ENCODE assay signal across 28 cellular contexts in the genomic region with DNA sequence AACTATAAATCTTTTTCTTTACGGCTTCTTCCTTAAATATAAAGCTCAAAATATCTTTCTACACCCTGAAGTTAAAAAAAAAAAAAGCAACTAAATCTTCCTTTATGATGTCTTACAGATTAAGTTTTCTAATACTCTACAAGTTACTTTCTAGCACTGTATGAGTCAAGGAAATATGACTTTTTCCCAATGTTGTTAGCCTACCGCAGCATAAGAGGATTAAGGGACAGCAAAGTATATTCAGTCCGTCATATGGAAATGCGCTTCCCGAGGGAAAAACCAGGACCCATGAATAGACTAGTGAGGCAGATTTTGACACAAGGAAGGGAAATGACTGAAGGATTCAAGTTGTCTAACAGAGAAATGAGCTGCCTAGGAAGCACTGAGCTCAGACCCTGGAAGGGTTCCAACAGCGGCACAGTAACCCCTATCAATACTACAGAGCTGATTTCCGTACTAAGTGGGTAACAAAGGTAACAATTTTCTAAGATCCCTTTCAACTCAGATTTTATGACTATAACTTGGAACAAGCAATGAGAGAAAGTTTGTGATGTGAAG. TPM values are rescaled to one million over a fixed set of nuclear protein-coding genes. Genes with fewer than 3 reads are reported as not detected.
A peak's percentile ranks its signal among the peaks of the same experiment; 100 is the strongest.
DNase-seq lines count a peak whose midpoint lies in the region; ATAC-seq and TF ChIP-seq lines count a peak whose summit lies in the region.
"Had no signal": no experiment of that assay in that cellular context is flagged by ENCODE, and none has a peak within 500 bp of the region (broad histone marks: within the 10 kb centered on the region; RNA-seq: fewer than 3 reads in every experiment).

No MANE protein-coding gene starts in this region.

- H3K79me1 ChIP-seq in IMR-90 (ENCODE audit: low read depth in 1 of 2, low read length in 2 of 2): peaks cover 21 to 65% of the 10 kb centered on the region in 2 experiments

- peaks cover 27% of the 10 kb centered on the region for H3K9me1 ChIP-seq in IMR-90 (ENCODE audit: insufficient read depth, low read length)

- no peak overlapping the region for H2BK120ac ChIP-seq in IMR-90 (ENCODE audit: low read depth, low read length)

- H3K4me2 ChIP-seq in IMR-90 (ENCODE audit: low read depth, low read length) (no peak overlapping the region), neural progenitor cell (peak overlapping the region; percentile 22)
- H3K4me2 ChIP-seq: hepatocyte had no signal

- no peak overlapping the region for H3K14ac ChIP-seq in IMR-90 (replicated peaks; ENCODE audit: low read depth, low read length)

- TF ChIP-seq CTCF in A673 (conservative IDR thresholded peaks at IDR 0.05; ENCODE audit: low read depth, low read length) (no peak), IMR-90 (conservative IDR thresholded peaks at IDR 0.05; ENCODE audit: low read depth, low read length) (no peak), neural progenitor cell (IDR thresholded peaks at IDR 0.05) (no peak)

- DNase-seq in A673 (ENCODE audit: low spot score): peak; percentile 93
- no peak for DNase-seq in IMR-90
- peak; percentile 22 to 80 for DNase-seq in dermis microvascular lymphatic vessel endothelial cell (ENCODE audit: low read depth in 2 of 2)
- DNase-seq in neural progenitor cell (ENCODE audit: low spot score): no peak
- DNase-seq in NCI-H2171 treated with DMSO at 0.1 percent for 48 hours (lab: John Stamatoyannopoulos, UW): no peak
- DNase-seq: activated B cell treated with CpG ODN at 0.5 μM for 24 hours; activated CD4-positive, alpha-beta T cell treated with anti-CD3 and anti-CD28 coated beads, Interleukin-2, amount 50 U/mL, for 1 hour; activated CD8-positive, alpha-beta memory T cell treated with anti-CD3 and anti-CD28 coated beads, Interleukin-2, amount 10 ng/mL, durations not matched to agents 7 days and 5 days; activated naive CD4-positive, alpha-beta T cell; activated T-cell treated with anti-CD3 and anti-CD28 coated beads, Interleukin-2, amount 50 U/mL, for 72 hours; CD8-positive, alpha-beta T cell; colonic mucosa; DMS53; effector memory CD8-positive, alpha-beta T cell; Karpas-422; NCI-H1436; sigmoid colon; stimulated activated naive CD4-positive, alpha-beta T cell treated with Interleukin-2 at 50 U/mL for 16 hours had no signal

- H3K4me1 ChIP-seq in A673 (ENCODE audit: insufficient read depth, low read length, poor library complexity, severe bottlenecking) (peaks cover 34% of the 10 kb centered on the region), IMR-90 (ENCODE audit: control insufficient read depth, insufficient read depth, low read length) (peaks cover 11% of the 10 kb centered on the region), neural progenitor cell (peaks cover 19% of the 10 kb centered on the region)
- H3K4me1 ChIP-seq: colonic mucosa, prostate gland had no signal

- H3K23ac ChIP-seq in IMR-90 (ENCODE audit: low read depth, low read length): 0 out of 2 replicates have a peak overlapping the region, but pooled peaks have one; percentile 8

- H3K27me3 ChIP-seq in A673 (replicated peaks; ENCODE audit: insufficient read depth, low read depth, low read length, poor library complexity): no peaks in the 10 kb centered on the region
- no peaks in the 10 kb centered on the region for H3K27me3 ChIP-seq in IMR-90 (ENCODE audit: control insufficient read depth, insufficient read depth, low read length)
- H3K27me3 ChIP-seq in neural progenitor cell: no peaks in the 10 kb centered on the region
- H3K27me3 ChIP-seq: cardiac muscle cell, colonic mucosa, hepatocyte, sigmoid colon, vagina had no signal

- BruUV-seq in A673 (replicated peaks; lab: Mats Ljungman, UMichigan): no TSS peak
- BruUV-seq in IMR-90 (replicated peaks; lab: Mats Ljungman, UMichigan): no TSS peak

- H4K20me1 ChIP-seq in IMR-90 (ENCODE audit: insufficient read depth, low read length) (peaks cover 28% of the 10 kb centered on the region), neural progenitor cell (ENCODE audit: low read depth) (peaks cover 45% of the 10 kb centered on the region)

- no peak overlapping the region for H2BK20ac ChIP-seq in IMR-90 (ENCODE audit: low read depth, low read length)

- no peak overlapping the region for H4K91ac ChIP-seq in IMR-90 (ENCODE audit: insufficient read depth, low read depth, low read length)

- dilution Hi-C loops in IMR-90 (cut with HindIII; ENCODE audit: low sequenced_read_pairs, unreplicated experiment): no loop called here

- no peak overlapping the region for H4K8ac ChIP-seq in IMR-90 (ENCODE audit: low read depth in 2 of 2, low read length in 2 of 2)

- WGBS in IMR-90 (ENCODE audit: extremely low coverage in 2 of 2, insufficient read length in 1 of 2), 2 experiments: 74% methylated on average over 3 of the region's 7 CpGs; no CpG with 5 or more reads in 1 of the 2 experiments

- no peak for TF ChIP-seq RAD21 in IMR-90 (IDR thresholded peaks at IDR 0.05; ENCODE audit: low read length)

- H3K36me3 ChIP-seq in A673 (ENCODE audit: insufficient read depth, low read length, poor library complexity, severe bottlenecking) (no peaks in the 10 kb centered on the region), IMR-90 (ENCODE audit: control insufficient read depth, insufficient read depth, low read length) (no peaks in the 10 kb centered on the region), neural progenitor cell (no peaks in the 10 kb centered on the region)
- H3K36me3 ChIP-seq: cardiac muscle cell, colonic mucosa, prostate gland, sigmoid colon, vagina had no signal

- CTCF ChIA-PET in A673 (lab: Charles Lee): no interaction called here
- CTCF ChIA-PET in IMR-90 (lab: Yijun Ruan, JAX): no interaction called here

- H3K9ac ChIP-seq in IMR-90 (ENCODE audit: low read depth, low read length) (no peak overlapping the region), neural progenitor cell (no peak overlapping the region)

- no peak for TF ChIP-seq POLR2A in IMR-90 (IDR thresholded peaks at IDR 0.05; ENCODE audit: low read depth, low read length)

- in situ Hi-C loops in IMR-90 (cut with MboI; ENCODE audit: low sequenced_read_pairs): no loop called here

- ATAC-seq in IMR-90 (ENCODE audit: low read depth): no peak
- ATAC-seq in GM21423 (IDR thresholded peaks at IDR 0.05; ENCODE audit: unreplicated experiment): no peak
- no peak for ATAC-seq in GM19351 (IDR thresholded peaks at IDR 0.05; ENCODE audit: unreplicated experiment)
- ATAC-seq in HG02970 (IDR thresholded peaks at IDR 0.05; ENCODE audit: low FRiP score, unreplicated experiment): no peak
- ATAC-seq: activated CD8-positive, alpha-beta memory T cell treated with anti-CD3 and anti-CD28 coated beads, Interleukin-2, amount 10 ng/mL, durations not matched to agents 7 days and 5 days; activated T-cell treated with anti-CD3 and anti-CD28 coated beads, Interleukin-2, amount 50 U/mL, for 72 hours; CD8-positive, alpha-beta T cell; effector memory CD8-positive, alpha-beta T cell; esophagus mucosa had no signal

- POLR2A ChIA-PET in A673 (lab: Charles Lee; ENCODE audit: low non-redundant PET) (interaction anchor here (0.6 kb wide), 2 partner anchors 20 to 47 kb away, joined by 3 read pairs; no protein-coding TSS in a partner anchor), IMR-90 (lab: Charles Lee; ENCODE audit: unreplicated experiment) (no interaction called here)

- peak overlapping the region; percentile 46 for H3K27ac ChIP-seq in A673 (ENCODE audit: low read depth, low read length, poor library complexity, severe bottlenecking)
- no peak overlapping the region for H3K27ac ChIP-seq in IMR-90 (ENCODE audit: insufficient read depth, low read length)
- peak overlapping the region; percentile 4 for H3K27ac ChIP-seq in neural progenitor cell
- H3K27ac ChIP-seq: cardiac muscle cell, colonic mucosa, hepatocyte, HL-60, prostate gland, sigmoid colon, vagina had no signal

- H3K56ac ChIP-seq in IMR-90 (ENCODE audit: extremely low read depth, insufficient read depth, low read length): 0 out of 2 replicates have a peak overlapping the region, but pooled peaks have one; percentile 3

- H2AK5ac ChIP-seq in IMR-90 (ENCODE audit: low read depth, low read length): no peak overlapping the region

- H3K4me3 Mint-ChIP-seq in neural progenitor cell: no peak overlapping the region
- H3K4me3 Mint-ChIP-seq: activated B cell treated with CpG ODN at 0.5 μM for 24 hours; activated CD8-positive, alpha-beta memory T cell treated with anti-CD3 and anti-CD28 coated beads, Interleukin-2, amount 10 ng/mL, durations not matched to agents 7 days and 5 days; activated T-cell treated with anti-CD3 and anti-CD28 coated beads, Interleukin-2, amount 50 U/mL, for 72 hours; B cell; CD8-positive, alpha-beta T cell; effector memory CD8-positive, alpha-beta T cell had no signal

- H3F3A ChIP-seq in neural progenitor cell (ENCODE audit: low read depth): peaks cover 16% of the 10 kb centered on the region

- no peak overlapping the region for H4K5ac ChIP-seq in IMR-90 (ENCODE audit: low read depth, low read length)

- no peak overlapping the region for H2AFZ ChIP-seq in IMR-90 (replicated peaks; ENCODE audit: low read length, poor library complexity)
- no peak overlapping the region for H2AFZ ChIP-seq in neural progenitor cell (replicated peaks)
- H2AFZ ChIP-seq: hepatocyte had no signal

- H3K27me3 Mint-ChIP-seq in neural progenitor cell (ENCODE audit: insufficient read depth, low read depth): no peaks in the 10 kb centered on the region

- intact Hi-C loops in A673 (cut with micrococcal nuclease; ENCODE audit: unreplicated experiment): no loop called here
- intact Hi-C loops in IMR-90 (cut with micrococcal nuclease): no loop called here

- H3K18ac ChIP-seq in IMR-90 (ENCODE audit: low read depth, low read length): no peak overlapping the region

- peaks cover 11% of the 10 kb centered on the region for H3K9me3 Mint-ChIP-seq in neural progenitor cell
- H3K9me3 Mint-ChIP-seq: activated B cell treated with CpG ODN at 0.5 μM for 24 hours; activated T-cell treated with anti-CD3 and anti-CD28 coated beads, Interleukin-2, amount 50 U/mL, for 72 hours; CD8-positive, alpha-beta T cell; effector memory CD8-positive, alpha-beta T cell had no signal

- no peak overlapping the region for H2AK9ac ChIP-seq in IMR-90 (replicated peaks; ENCODE audit: low read depth, low read length, poor library complexity)

- H3K9me3 ChIP-seq in A673 (ENCODE audit: low read depth, low read length, poor library complexity, severe bottlenecking): no peaks in the 10 kb centered on the region
- no peaks in the 10 kb centered on the region for H3K9me3 ChIP-seq in IMR-90 (ENCODE audit: control insufficient read depth, insufficient read depth, low read length)
- no peaks in the 10 kb centered on the region for H3K9me3 ChIP-seq in neural progenitor cell (ENCODE audit: low read depth)
- H3K9me3 ChIP-seq: colonic mucosa, prostate gland, sigmoid colon, vagina had no signal

- H2BK15ac ChIP-seq in IMR-90 (ENCODE audit: low read depth, low read length): no peak overlapping the region

- H3K4me3 ChIP-seq in A673 (ENCODE audit: low read depth, low read length, poor library complexity, severe bottlenecking) (peak overlapping the region; percentile 7), IMR-90 (ENCODE audit: insufficient read depth, low read depth, low read length) (no peak overlapping the region), neural progenitor cell (no peak overlapping the region)
- H3K4me3 ChIP-seq: cardiac muscle cell, colonic mucosa, hepatocyte, prostate gland, sigmoid colon, vagina had no signal

- no peak overlapping the region for H3K27ac Mint-ChIP-seq in neural progenitor cell
- H3K27ac Mint-ChIP-seq: activated B cell treated with CpG ODN at 0.5 μM for 24 hours; activated CD8-positive, alpha-beta memory T cell treated with anti-CD3 and anti-CD28 coated beads, Interleukin-2, amount 10 ng/mL, durations not matched to agents 7 days and 5 days; activated T-cell treated with anti-CD3 and anti-CD28 coated beads, Interleukin-2, amount 50 U/mL, for 72 hours; B cell; CD8-positive, alpha-beta T cell; effector memory CD8-positive, alpha-beta T cell had no signal

- no peak overlapping the region for H3K4ac ChIP-seq in IMR-90 (ENCODE audit: low read depth, low read length)

- peaks cover 29% of the 10 kb centered on the region for H3K36me3 Mint-ChIP-seq in neural progenitor cell
- H3K36me3 Mint-ChIP-seq: activated CD8-positive, alpha-beta memory T cell treated with anti-CD3 and anti-CD28 coated beads, Interleukin-2, amount 10 ng/mL, durations not matched to agents 7 days and 5 days; CD8-positive, alpha-beta T cell had no signal

- no peak overlapping the region for H2BK5ac ChIP-seq in IMR-90 (ENCODE audit: low read depth, low read length, poor library complexity, severe bottlenecking)

- H3K4me1 Mint-ChIP-seq in neural progenitor cell: peaks cover 19% of the 10 kb centered on the region
- H3K4me1 Mint-ChIP-seq: activated B cell treated with CpG ODN at 0.5 μM for 24 hours; activated CD8-positive, alpha-beta memory T cell treated with anti-CD3 and anti-CD28 coated beads, Interleukin-2, amount 10 ng/mL, durations not matched to agents 7 days and 5 days; B cell had no signal

- H3K79me2 ChIP-seq in neural progenitor cell (ENCODE audit: low read depth): peaks cover 100% of the 10 kb centered on the region

RNA-seq across cellular contexts. Expression of a gene that starts 12.0 kb away (rescaled TPM):
- total RNA-seq in A673 (2021) (106 and 118 TPM in 2 replicates), IMR-90 (2012; rRNA removed) (82.6 and 83.9 TPM in 2 replicates), dermis microvascular lymphatic vessel endothelial cell (86.8 and 107 TPM in 2 replicates), neural progenitor cell (ENCODE audit: low replicate concordance) (96.9 and 160 TPM in 2 replicates)
- 42.4 and 55.4 TPM in 2 replicates for polyA plus RNA-seq in IMR-90 (2012; rRNA removed)
- 12.1 and 13.7 TPM in 2 replicates for polyA plus RNA-seq in IMR-90 (2012; cell fraction: cytosol; rRNA removed)
- polyA plus RNA-seq in IMR-90 (2012; cell fraction: nucleus; rRNA removed; ENCODE audit: low replicate concordance): 5.4 and 27.4 TPM in 2 replicates
- total RNA-seq: B cell had no signal

RNA-seq across cellular contexts. Expression of a gene that starts 12.4 kb away (rescaled TPM):
- total RNA-seq in A673 (2021) (10.6 and 13.1 TPM in 2 replicates), IMR-90 (2012; rRNA removed) (4.8 and 8.9 TPM in 2 replicates), dermis microvascular lymphatic vessel endothelial cell (6.0 and 11.4 TPM in 2 replicates), neural progenitor cell (ENCODE audit: low replicate concordance) (5.7 and 7.2 TPM in 2 replicates)
- polyA plus RNA-seq in IMR-90 (2012; rRNA removed): 3.2 and 3.4 TPM in 2 replicates
- polyA plus RNA-seq in IMR-90 (2012; cell fraction: cytosol; rRNA removed): 1.8 and 3.7 TPM in 2 replicates
- polyA plus RNA-seq in IMR-90 (2012; cell fraction: nucleus; rRNA removed; ENCODE audit: low replicate concordance): 2.0 and 2.4 TPM in 2 replicates
- total RNA-seq: activated B cell treated with CpG ODN at 0.5 μM for 24 hours had no signal

Comparison
In these comparisons a context has a peak if more than half of its experiments do, and no peak if none do; other contexts are left out.
1. DNase-seq: peak in A673 (single experiment) and dermis microvascular lymphatic vessel endothelial cell (2 of 2); none in IMR-90 (single experiment), neural progenitor cell (single experiment) and NCI-H2171 treated with DMSO at 0.1 percent for 48 hours (single experiment).